Comparison of ENCODE assay signal across 14 cellular contexts in the genomic region with DNA sequence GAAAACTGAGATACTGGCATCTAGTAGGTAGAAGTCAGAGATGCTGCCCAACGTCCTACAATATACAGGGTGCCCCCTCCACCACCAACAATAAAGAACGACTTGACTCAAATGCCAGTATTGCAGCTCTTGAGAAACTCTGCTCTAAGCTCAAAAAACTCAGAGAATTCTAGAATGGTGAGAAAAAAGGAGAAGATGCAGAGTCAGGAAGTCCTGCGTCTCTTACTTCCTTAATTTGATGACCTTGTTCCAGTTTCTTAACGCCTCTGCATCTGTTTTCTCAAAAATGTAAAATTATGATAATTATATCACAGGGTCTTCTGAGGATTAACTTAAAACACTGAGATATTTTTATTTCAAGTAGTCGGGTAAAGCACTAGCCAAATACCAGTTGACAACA. TPM values are rescaled to one million over a fixed set of nuclear protein-coding genes. Genes with fewer than 3 reads are reported as not detected.
DNase-seq lines count a peak whose midpoint lies in the region; ATAC-seq and TF ChIP-seq lines count a peak whose summit lies in the region.
"Had no signal": no experiment of that assay in that cellular context is flagged by ENCODE, and none has a peak within 500 bp of the region (broad histone marks: within the 10 kb centered on the region; RNA-seq: fewer than 3 reads in every experiment).

No MANE protein-coding gene starts in this region.

- H3K27ac ChIP-seq in CD4-positive, alpha-beta memory T cell (ENCODE audit: low read depth, low read length) = no peak overlapping the region
- peak overlapping the region in 2 of 5 donors; percentile 46 to 63 for H3K27ac ChIP-seq in stomach

- intact Hi-C loops in CD4-positive, alpha-beta memory T cell (cut with micrococcal nuclease) = loop anchor here (2.0 to 5.0 kb wide), 2 partner anchors 381 to 1154 kb away; a partner anchor contains a TSS
- intact Hi-C loops in stomach (cut with DNase I; ENCODE audit: low total_unique reads) = no loop called here

- H3K4me3 ChIP-seq in CD4-positive, alpha-beta memory T cell (ENCODE audit: low read length in 2 of 2) = no peak overlapping the region
- H3K4me3 ChIP-seq in stomach = no peak overlapping the region
- H3K4me3 ChIP-seq: mucosa of descending colon had no signal

- ATAC-seq in natural killer cell treated with Interleukin-12 subunit alpha and Interleukin-12 subunit beta and Interleukin-15 and Interleukin-18, amount 100 ng/mL, for 72 hours = no peak
- ATAC-seq: mucosa of descending colon had no signal

- H3K9me3 ChIP-seq in CD4-positive, alpha-beta memory T cell (ENCODE audit: control insufficient read depth in 1 of 2, low read length in 2 of 2) = no peaks in the 10 kb centered on the region
- no peaks in the 10 kb centered on the region for H3K9me3 ChIP-seq in stomach
- H3K9me3 ChIP-seq: mucosa of descending colon had no signal

- H3K27ac Mint-ChIP-seq in CD4-positive, alpha-beta memory T cell = peak overlapping the region in 4 of 7 donors; percentile 22 to 57 (median 54)
- H3K27ac Mint-ChIP-seq in natural killer cell treated with Interleukin-12 subunit alpha and Interleukin-12 subunit beta and Interleukin-15 and Interleukin-18, amount 100 ng/mL, for 72 hours = peak overlapping the region in 1 of 2 donors; percentile 13

- peak overlapping the region in 1 of 8 donors; percentile 28 for H3K4me3 Mint-ChIP-seq in CD4-positive, alpha-beta memory T cell
- peak overlapping the region; percentile 2 for H3K4me3 Mint-ChIP-seq in natural killer cell treated with Interleukin-12 subunit alpha and Interleukin-12 subunit beta and Interleukin-15 and Interleukin-18, amount 100 ng/mL, for 72 hours

- no peak for TF ChIP-seq EP300 in stomach (IDR thresholded peaks at IDR 0.05)

- POLR2A ChIA-PET in CD4-positive, alpha-beta memory T cell (lab: Charles Lee; ENCODE audit: partially characterized antibody) = interaction anchor here (1.2 kb wide), 1 partner anchor 8 kb away, joined by 3 read pairs; no protein-coding TSS in a partner anchor

- peaks cover 19 to 48% (median 30%) of the 10 kb centered on the region in 4 donors for H3K4me1 Mint-ChIP-seq in CD4-positive, alpha-beta memory T cell
- H3K4me1 Mint-ChIP-seq in natural killer cell treated with Interleukin-12 subunit alpha and Interleukin-12 subunit beta and Interleukin-15 and Interleukin-18, amount 100 ng/mL, for 72 hours (ENCODE audit: low read depth in 2 of 2) = peaks cover 12 to 19% of the 10 kb centered on the region in 2 donors

- peaks cover 11 to 18% of the 10 kb centered on the region in 2 donors for H3K36me3 Mint-ChIP-seq in CD4-positive, alpha-beta memory T cell
- peaks cover 7% of the 10 kb centered on the region for H3K36me3 Mint-ChIP-seq in natural killer cell treated with Interleukin-12 subunit alpha and Interleukin-12 subunit beta and Interleukin-15 and Interleukin-18, amount 100 ng/mL, for 72 hours

- TF ChIP-seq CTCF in stomach (IDR thresholded peaks at IDR 0.05) = no peak

- no peaks in the 10 kb centered on the region for H3K27me3 ChIP-seq in CD4-positive, alpha-beta memory T cell (ENCODE audit: insufficient read depth, low read length)
- no peaks in the 10 kb centered on the region for H3K27me3 ChIP-seq in stomach

- CTCF ChIA-PET in CD4-positive, alpha-beta memory T cell (lab: Charles Lee; ENCODE audit: partially characterized antibody) = no interaction called here

- H3K36me3 ChIP-seq in CD4-positive, alpha-beta memory T cell (ENCODE audit: insufficient read depth, low read length) = peaks cover 3% of the 10 kb centered on the region
- peaks cover 0 to 16% (median 6%) of the 10 kb centered on the region in 4 donors for H3K36me3 ChIP-seq in stomach

- peaks cover 32% of the 10 kb centered on the region for H3K4me1 ChIP-seq in CD4-positive, alpha-beta memory T cell (ENCODE audit: insufficient read depth, low read length)
- peaks cover 19 to 58% (median 43%) of the 10 kb centered on the region in 4 donors for H3K4me1 ChIP-seq in stomach

- H3K27me3 Mint-ChIP-seq in CD4-positive, alpha-beta memory T cell = no peaks in the 10 kb centered on the region
- peaks cover 11 to 15% of the 10 kb centered on the region in 2 donors for H3K27me3 Mint-ChIP-seq in natural killer cell treated with Interleukin-12 subunit alpha and Interleukin-12 subunit beta and Interleukin-15 and Interleukin-18, amount 100 ng/mL, for 72 hours

- no peak for DNase-seq in CD4-positive, alpha-beta memory T cell
- DNase-seq in KBM-7 = peak; percentile 70
- DNase-seq in SKM-1 treated with dmso at 0.1 percent for 144 hours (lab: John Stamatoyannopoulos, UW; ENCODE audit: unreplicated experiment) = peak; percentile 79
- no peak for DNase-seq in natural killer cell treated with Interleukin-12 subunit alpha and Interleukin-12 subunit beta and Interleukin-15 and Interleukin-18, amount 100 ng/mL, for 72 hours (ENCODE audit: low spot score)
- DNase-seq in hepatic stellate cell (ENCODE audit: low spot score) = no peak
- no peak for DNase-seq in NCI-H510A treated with DMSO at 0.1 percent for 48 hours (lab: John Stamatoyannopoulos, UW)
- no peak for DNase-seq in amygdala (lab: John Stamatoyannopoulos, UW)
- no peak for DNase-seq in stomach
- DNase-seq: activated CD4-positive, alpha-beta T cell treated with anti-CD3 and anti-CD28 coated beads, Interleukin-2, amount 50 U/mL, for 1 hour; activated T-cell treated with anti-CD3 and anti-CD28 coated beads, Interleukin-2, amount 50 U/mL, for 48 hours; effector memory CD4-positive, alpha-beta T cell; foreskin melanocyte; mucosa of descending colon; stimulated activated CD4-positive, alpha-beta T cell treated with anti-CD3 and anti-CD28 coated beads, Interleukin-2, amount 100 ng/mL, for 24 hours had no signal

- TF ChIP-seq POLR2A in stomach (IDR thresholded peaks at IDR 0.05) = no peak

- WGBS in stomach, 5 donors = 53 to 67% (median 61%) methylated on average over 5 of the region's 5 CpGs

- in situ Hi-C loops in KBM-7 (cut with MboI; ENCODE audit: low pct_unique_long_range_greater_than_20kb, low sequenced_read_pairs) = no loop called here

- H3K9me3 Mint-ChIP-seq in CD4-positive, alpha-beta memory T cell = no peaks in the 10 kb centered on the region
- peaks cover 3% of the 10 kb centered on the region for H3K9me3 Mint-ChIP-seq in natural killer cell treated with Interleukin-12 subunit alpha and Interleukin-12 subunit beta and Interleukin-15 and Interleukin-18, amount 100 ng/mL, for 72 hours

RNA-seq across cellular contexts. Expression of a gene that starts 1.7 kb away (rescaled TPM):
- 10 to 100 TPM; 30.7 to 34.3 TPM for total RNA-seq in CD4-positive, alpha-beta memory T cell
- polyA plus RNA-seq in CD4-positive, alpha-beta memory T cell = 10 to 100 TPM; 27.3 to 35.2 TPM
- total RNA-seq in natural killer cell treated with Interleukin-12 subunit alpha and Interleukin-12 subunit beta and Interleukin-15 and Interleukin-18, amount 100 ng/mL, for 72 hours = 10 to 100 TPM; 30.5 to 64.5 TPM
- total RNA-seq in stomach = 10 to 100 TPM in 3 of 5 donors, 1 to 10 TPM in 2; 8.5 to 60.5 (median 29.2) TPM
- polyA plus RNA-seq in stomach = 10 to 100 TPM; 33.8 to 47.2 (median 36.5) TPM

Comparison
In these comparisons a context has a peak if more than half of its experiments do, and no peak if none do; other contexts are left out.
1. DNase-seq: peak in KBM-7 (single experiment) and SKM-1 treated with dmso at 0.1 percent for 144 hours (single experiment); none in CD4-positive, alpha-beta memory T cell (0 of 5), natural killer cell treated with Interleukin-12 subunit alpha and Interleukin-12 subunit beta and Interleukin-15 and Interleukin-18, amount 100 ng/mL, for 72 hours (single experiment), hepatic stellate cell (single experiment), NCI-H510A treated with DMSO at 0.1 percent for 48 hours (single experiment), amygdala (0 of 56) and stomach (single experiment).